In genomic region chr1:230930986-230931385, GRCh38 we compare ENCODE assay signal across 15 cellular contexts. TPM values are rescaled to one million over a fixed set of nuclear protein-coding genes. Genes with fewer than 3 reads are reported as not detected.
DNase-seq lines count a peak whose midpoint lies in the region; ATAC-seq and TF ChIP-seq lines count a peak whose summit lies in the region.
"Had no signal": no experiment of that assay in that cellular context is flagged by ENCODE, and none has a peak within 500 bp of the region (broad histone marks: within the 10 kb centered on the region; RNA-seq: fewer than 3 reads in every experiment).

No MANE protein-coding gene starts in this region.

- no peaks in the 10 kb centered on the region for H3K9me2 ChIP-seq in PC-3 (replicated peaks; ENCODE audit: low read length)

- peaks cover 4% of the 10 kb centered on the region for H3K4me1 Mint-ChIP-seq in activated CD4-positive, alpha-beta T cell treated with anti-CD3 and anti-CD28 coated beads for 36 hours
- H3K4me1 Mint-ChIP-seq: GM23338 had no signal

- no peaks in the 10 kb centered on the region for H3K79me2 ChIP-seq in PC-3 (ENCODE audit: low read length)

- no peaks in the 10 kb centered on the region for H3K27me3 ChIP-seq in PC-3 (ENCODE audit: low read length)
- H3K27me3 ChIP-seq: BLaER1 treated with 17β-estradiol and CSF1 and Interleukin-3, amounts not matched to agents 10 nM and 100 nM had no signal

- H3K9me3 ChIP-seq in PC-3 (ENCODE audit: low read length): 0 out of 2 replicates have a peak, but pooled peaks cover 6% of the 10 kb centered on the region
- H3K9me3 ChIP-seq in mucosa of descending colon: no peaks in the 10 kb centered on the region
- H3K9me3 ChIP-seq: BLaER1 treated with 17β-estradiol and CSF1 and Interleukin-3, amounts not matched to agents 10 nM and 100 nM had no signal

- H3F3A ChIP-seq in PC-3 (ENCODE audit: low read length, unreplicated experiment): no peaks in the 10 kb centered on the region

- no peaks in the 10 kb centered on the region for H3K27me3 Mint-ChIP-seq in activated CD4-positive, alpha-beta T cell treated with anti-CD3 and anti-CD28 coated beads for 36 hours
- H3K27me3 Mint-ChIP-seq: CD4-positive, CD25-positive, alpha-beta regulatory T cell had no signal

- H3K36me3 Mint-ChIP-seq in activated CD4-positive, alpha-beta T cell treated with anti-CD3 and anti-CD28 coated beads for 36 hours (ENCODE audit: low read depth): peaks cover 11% of the 10 kb centered on the region

- DNase-seq in activated CD4-positive, alpha-beta T cell treated with anti-CD3 and anti-CD28 coated beads for 36 hours: peak; percentile 29
- no peak for DNase-seq in activated CD4-positive, alpha-beta T cell treated with anti-CD3 and anti-CD28 coated beads, Interleukin-2, amount 50 U/mL, for 48 hours
- DNase-seq in PC-3 (peak; percentile 6), caudate nucleus (lab: John Stamatoyannopoulos, UW) (peak in 6 of 61 donors; percentile 19 to 72 (median 31)), mucosa of descending colon (no peak), left colon (no peak), NCI-H2171 (lab: John Stamatoyannopoulos, UW) (no peak), NCI-H1048 (lab: John Stamatoyannopoulos, UW) (no peak)
- DNase-seq: AML-193; CD4-positive, CD25-positive, alpha-beta regulatory T cell; DMS 273 treated with DMSO at 0.1 percent for 48 hours; H7 had no signal

- TF ChIP-seq CTCF in PC-3 (conservative IDR thresholded peaks at IDR 0.05; ENCODE audit: low read depth, low read length) (no peak), mucosa of descending colon (IDR thresholded peaks at IDR 0.05) (no peak)

- no peak overlapping the region for H3K9ac ChIP-seq in PC-3 (ENCODE audit: low read length)
- H3K9ac ChIP-seq: BLaER1 treated with 17β-estradiol and CSF1 and Interleukin-3, amounts not matched to agents 10 nM and 100 nM had no signal

- POLR2A ChIA-PET in activated CD4-positive, alpha-beta T cell treated with anti-CD3 and anti-CD28 coated beads for 36 hours (lab: Charles Lee): no interaction called here
- POLR2A ChIA-PET in PC-3 (lab: Charles Lee; ENCODE audit: unreplicated experiment): no interaction called here

- no peaks in the 10 kb centered on the region for H4K20me1 ChIP-seq in PC-3 (ENCODE audit: low read length)
- H4K20me1 ChIP-seq: BLaER1 treated with 17β-estradiol and CSF1 and Interleukin-3, amounts not matched to agents 10 nM and 100 nM had no signal

- H3K36me3 ChIP-seq in PC-3 (ENCODE audit: low read depth, low read length) (peaks cover 27% of the 10 kb centered on the region), mucosa of descending colon (ENCODE audit: low read depth) (no peaks in the 10 kb centered on the region)

- no peak overlapping the region for H3K4me2 ChIP-seq in PC-3 (ENCODE audit: low read length)
- H3K4me2 ChIP-seq: BLaER1 treated with 17β-estradiol and CSF1 and Interleukin-3, amounts not matched to agents 10 nM and 100 nM; GM23338 had no signal

- ATAC-seq in activated CD4-positive, alpha-beta T cell treated with anti-CD3 and anti-CD28 coated beads for 36 hours: peak; percentile 75
- ATAC-seq in PC-3 (no peak), mucosa of descending colon (peak; percentile 45), left colon (no peak)
- ATAC-seq: GM23338 had no signal

- peak overlapping the region; percentile 40 for H3K27ac Mint-ChIP-seq in activated CD4-positive, alpha-beta T cell treated with anti-CD3 and anti-CD28 coated beads for 36 hours
- H3K27ac Mint-ChIP-seq: GM23338 had no signal

- H2AFZ ChIP-seq in PC-3 (ENCODE audit: low read length): no peak overlapping the region
- H2AFZ ChIP-seq: GM23338 had no signal

- no peak overlapping the region for H3K4me3 ChIP-seq in PC-3 (ENCODE audit: low read length)
- H3K4me3 ChIP-seq in mucosa of descending colon: no peak overlapping the region
- H3K4me3 ChIP-seq: BLaER1 treated with 17β-estradiol and CSF1 and Interleukin-3, amounts not matched to agents 10 nM and 100 nM; GM23338 had no signal

- H3K4me1 ChIP-seq in PC-3 (ENCODE audit: insufficient read depth, low read length) (no peaks in the 10 kb centered on the region), mucosa of descending colon (ENCODE audit: low read depth) (no peaks in the 10 kb centered on the region)
- H3K4me1 ChIP-seq: BLaER1 treated with 17β-estradiol and CSF1 and Interleukin-3, amounts not matched to agents 10 nM and 100 nM had no signal

- H3K27ac ChIP-seq in PC-3 (ENCODE audit: low read length): no peak overlapping the region
- peak overlapping the region; percentile 59 for H3K27ac ChIP-seq in caudate nucleus (ENCODE audit: low read depth, low read length)
- H3K27ac ChIP-seq: 22Rv1; BLaER1 treated with 17β-estradiol and CSF1 and Interleukin-3, amounts not matched to agents 10 nM and 100 nM had no signal

- intact Hi-C loops in activated CD4-positive, alpha-beta T cell treated with anti-CD3 and anti-CD28 coated beads for 36 hours (cut with DNase I, micrococcal nuclease): no loop called here
- intact Hi-C loops in PC-3 (cut with micrococcal nuclease) (no loop called here), mucosa of descending colon (cut with DNase I, micrococcal nuclease) (no loop called here), left colon (cut with DNase I, micrococcal nuclease) (no loop called here)

- H3K9me3 Mint-ChIP-seq in activated CD4-positive, alpha-beta T cell treated with anti-CD3 and anti-CD28 coated beads for 36 hours (ENCODE audit: low read depth): no peaks in the 10 kb centered on the region
- H3K9me3 Mint-ChIP-seq: CD4-positive, CD25-positive, alpha-beta regulatory T cell; GM23338 had no signal

- no peak overlapping the region for H3K4me3 Mint-ChIP-seq in activated CD4-positive, alpha-beta T cell treated with anti-CD3 and anti-CD28 coated beads for 36 hours
- H3K4me3 Mint-ChIP-seq: CD4-positive, CD25-positive, alpha-beta regulatory T cell; GM23338 had no signal

- no TSS peak for BruUV-seq in PC-3 (replicated peaks; lab: Mats Ljungman, UMichigan)

- CTCF ChIA-PET in activated CD4-positive, alpha-beta T cell treated with anti-CD3 and anti-CD28 coated beads for 36 hours (lab: Charles Lee): no interaction called here
- CTCF ChIA-PET in PC-3 (lab: Charles Lee): no interaction called here

RNA-seq across cellular contexts. Expression of gene TTC13, which starts 47.7 kb away (rescaled TPM):
- total RNA-seq in activated CD4-positive, alpha-beta T cell treated with anti-CD3 and anti-CD28 coated beads for 36 hours: 10 to 100 TPM; 13.6 to 16.2 TPM
- total RNA-seq in PC-3 (2014; rRNA removed): 17.0 and 20.2 TPM in 2 replicates
- 10 to 100 TPM; 24.0 to 39.7 (median 28.4) TPM for total RNA-seq in mucosa of descending colon
- total RNA-seq in left colon: 10 to 100 TPM; 32.2 to 35.7 TPM

RNA-seq across cellular contexts. Expression of gene ARV1, which starts 47.9 kb away (rescaled TPM):
- total RNA-seq in activated CD4-positive, alpha-beta T cell treated with anti-CD3 and anti-CD28 coated beads for 36 hours: 10 to 100 TPM; 16.2 to 16.9 TPM
- total RNA-seq in PC-3 (2014; rRNA removed) (29.4 and 30.6 TPM in 2 replicates), mucosa of descending colon (10 to 100 TPM; 22.4 to 33.2 (median 30.3) TPM), left colon (10 to 100 TPM; 23.4 to 29.7 TPM)

Comparison
In these comparisons a context has a peak if more than half of its experiments do, and no peak if none do; other contexts are left out.
1. DNase-seq: peak in activated CD4-positive, alpha-beta T cell treated with anti-CD3 and anti-CD28 coated beads for 36 hours (single experiment) and PC-3 (single experiment); none in activated CD4-positive, alpha-beta T cell treated with anti-CD3 and anti-CD28 coated beads, Interleukin-2, amount 50 U/mL, for 48 hours (0 of 2), mucosa of descending colon (0 of 3), left colon (0 of 2), NCI-H2171 (single experiment) and NCI-H1048 (single experiment).
2. ATAC-seq: peak in activated CD4-positive, alpha-beta T cell treated with anti-CD3 and anti-CD28 coated beads for 36 hours (single experiment) and mucosa of descending colon (single experiment); none in PC-3 (single experiment) and left colon (single experiment).